Comparison of ENCODE assay signal across 8 cellular contexts in the genomic region with DNA sequence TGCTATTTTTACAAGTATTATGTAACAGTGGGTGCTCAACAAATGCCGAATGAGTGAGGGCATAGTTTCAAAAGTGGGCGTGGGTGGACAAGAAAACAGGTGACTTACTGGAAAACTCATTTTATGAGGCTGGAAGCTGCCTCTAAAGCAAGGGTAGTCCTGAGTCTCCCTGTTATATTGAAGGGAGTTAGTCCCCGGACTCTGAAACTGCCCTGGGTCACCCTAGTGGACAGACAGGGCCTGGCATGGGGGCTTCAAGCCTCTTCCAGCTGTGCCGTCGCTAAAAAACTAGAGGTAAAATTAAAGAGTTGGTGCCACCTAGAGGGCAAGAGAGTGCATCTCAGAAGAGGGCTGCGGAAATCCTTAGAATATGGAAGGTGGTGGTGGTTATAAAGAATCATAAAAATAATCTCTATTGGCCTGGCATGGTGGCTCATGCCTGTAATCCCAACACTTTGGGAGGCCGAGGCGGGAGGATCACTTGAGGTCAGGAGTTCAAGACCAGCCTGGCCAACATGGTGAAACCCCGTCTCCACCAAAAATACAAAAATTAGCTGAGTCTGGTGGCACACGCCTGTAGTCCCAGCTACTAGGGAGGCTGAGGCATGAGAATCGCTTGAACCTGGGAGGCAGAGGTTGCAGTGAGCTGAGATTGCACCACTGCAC. TPM values are rescaled to one million over a fixed set of nuclear protein-coding genes. Genes with fewer than 3 reads are reported as not detected.
DNase-seq lines count a peak whose midpoint lies in the region; ATAC-seq and TF ChIP-seq lines count a peak whose summit lies in the region.
"Not testable (repeated sequence)": the region's sequence is repeated elsewhere in the genome, so short reads cannot be mapped to it uniquely, and the experiment has no call there.

No MANE protein-coding gene starts in this region.

- ATAC-seq in HG02973 (IDR thresholded peaks at IDR 0.05; ENCODE audit: unreplicated experiment) = peak; percentile 43
- peak; percentile 85 to 89 (median 88) for ATAC-seq in heart left ventricle

- TF ChIP-seq CTCF in GM12865 (IDR thresholded peaks at IDR 0.05; ENCODE audit: insufficient read depth, low read depth, low read length, missing control alignments) (peak; percentile 83), heart left ventricle (IDR thresholded peaks at IDR 0.05) (peak; percentile 80 to 98 (median 94)), progenitor cell of endocrine pancreas (IDR thresholded peaks at IDR 0.05; ENCODE audit: unreplicated experiment) (peak; percentile 97), tibial nerve (IDR thresholded peaks at IDR 0.05) (peak; percentile 84 to 94 (median 89))

- not testable (repeated sequence) for H3K9me3 Mint-ChIP-seq in progenitor cell of endocrine pancreas (ENCODE audit: low read depth)

- H3K36me3 Mint-ChIP-seq in progenitor cell of endocrine pancreas (ENCODE audit: insufficient read depth) = not testable (repeated sequence)

- H3K27me3 ChIP-seq in heart left ventricle, tibial nerve: not testable (repeated sequence)

- intact Hi-C loops in heart left ventricle (cut with DNase I) = loop anchor here in 9 of 10 donors (1.0 to 10.0 kb wide), 11 partner anchors 63 to 278 kb away; partner anchors contain the start of gene CNBP (in 6 of the 9)

- peaks cover 15% of the 10 kb centered on the region for H3K4me1 Mint-ChIP-seq in progenitor cell of endocrine pancreas (ENCODE audit: low read depth)

- not testable (repeated sequence) for H3K4me3 Mint-ChIP-seq in progenitor cell of endocrine pancreas (ENCODE audit: low read depth)

- peak; percentile 25 to 51 for TF ChIP-seq EP300 in tibial nerve (IDR thresholded peaks at IDR 0.05)

- DNase-seq in GM12865 (ENCODE audit: low read depth) (peak; percentile 89), NCI-H2107 treated with DMSO at 0.1 percent for 48 hours (lab: John Stamatoyannopoulos, UW; ENCODE audit: unreplicated experiment) (peak; percentile 87), T-helper 9 cell (peak; percentile 36), amniotic stem cell (lab: John Stamatoyannopoulos, UW) (peak; percentile 87), heart left ventricle (peak; percentile 83 to 91 (median 84)), progenitor cell of endocrine pancreas (ENCODE audit: low spot score, unreplicated experiment) (peak; percentile 72), tibial nerve (ENCODE audit: low spot score in 2 of 2) (peak; percentile 35 to 76)

- not testable (repeated sequence) for H3K36me3 ChIP-seq in heart left ventricle
- peaks cover 0 to 11% (median 0%) of the 10 kb centered on the region in 3 donors for H3K36me3 ChIP-seq in tibial nerve

- H3K27ac ChIP-seq in heart left ventricle (peak overlapping the region in 11 of 12 donors; percentile 22 to 81 (median 61)), tibial nerve (peak overlapping the region in 2 of 4 donors; percentile 68 to 73)

- H3K9me3 ChIP-seq in heart left ventricle, tibial nerve: not testable (repeated sequence)

- peaks cover 0 to 45% (median 24%) of the 10 kb centered on the region in 12 donors for H3K4me1 ChIP-seq in heart left ventricle
- H3K4me1 ChIP-seq in tibial nerve = peaks cover 0 to 37% (median 16%) of the 10 kb centered on the region in 4 donors

- not testable (repeated sequence) for TF ChIP-seq POLR2A in heart left ventricle (IDR thresholded peaks at IDR 0.05); tibial nerve (IDR thresholded peaks at IDR 0.05)

- H3K27me3 Mint-ChIP-seq in progenitor cell of endocrine pancreas = not testable (repeated sequence)

- WGBS in heart left ventricle, 4 donors = 18 to 22% (median 20%) methylated on average over 11 of the region's 11 CpGs
- 19% methylated on average over 11 of the region's 11 CpGs for WGBS in tibial nerve, 2 donors

- H3K27ac Mint-ChIP-seq in progenitor cell of endocrine pancreas = peak overlapping the region; percentile 73

- not testable (repeated sequence) for H3K4me3 ChIP-seq in GM12865 (ENCODE audit: low read depth, low read length); tibial nerve
- H3K4me3 ChIP-seq in heart left ventricle = peak overlapping the region in 3 of 12 donors; percentile 4 to 30 (median 23)

RNA-seq across cellular contexts. Expression of gene COPG1, which starts 3.6 kb away (rescaled TPM):
- total RNA-seq in heart left ventricle = 100 to 1,000 TPM in 4 of 9 donors, 10 to 100 TPM in 5; 78.6 to 121 (median 93.9) TPM
- 100 to 1,000 TPM in 1 of 2 donors, 10 to 100 TPM in 1; 82.3 to 115 TPM for polyA plus RNA-seq in heart left ventricle
- total RNA-seq in progenitor cell of endocrine pancreas = 141 and 145 TPM in 2 replicates
- 100 to 1,000 TPM in 2 of 4 donors, 10 to 100 TPM in 2; 72.6 to 124 (median 88.1) TPM for total RNA-seq in tibial nerve

RNA-seq across cellular contexts. Expression of gene HMCES, which starts 32.9 kb away (rescaled TPM):
- total RNA-seq in heart left ventricle (10 to 100 TPM; 30.0 to 46.3 (median 37.7) TPM), progenitor cell of endocrine pancreas (35.3 TPM in 2 replicates), tibial nerve (10 to 100 TPM; 18.2 to 36.7 (median 27.9) TPM)
- polyA plus RNA-seq in heart left ventricle = 10 to 100 TPM; 30.7 to 46.6 TPM

Comparison
In these comparisons a context has a peak if more than half of its experiments do, and no peak if none do; other contexts are left out.
1. DNase-seq: peak in every context shown above with its lines; median percentile 89 in GM12865; 87 in NCI-H2107 treated with DMSO at 0.1 percent for 48 hours; 87 in amniotic stem cell; 84 in heart left ventricle; 72 in progenitor cell of endocrine pancreas; 56 in tibial nerve; 36 in T-helper 9 cell.